In the genomic region with DNA sequence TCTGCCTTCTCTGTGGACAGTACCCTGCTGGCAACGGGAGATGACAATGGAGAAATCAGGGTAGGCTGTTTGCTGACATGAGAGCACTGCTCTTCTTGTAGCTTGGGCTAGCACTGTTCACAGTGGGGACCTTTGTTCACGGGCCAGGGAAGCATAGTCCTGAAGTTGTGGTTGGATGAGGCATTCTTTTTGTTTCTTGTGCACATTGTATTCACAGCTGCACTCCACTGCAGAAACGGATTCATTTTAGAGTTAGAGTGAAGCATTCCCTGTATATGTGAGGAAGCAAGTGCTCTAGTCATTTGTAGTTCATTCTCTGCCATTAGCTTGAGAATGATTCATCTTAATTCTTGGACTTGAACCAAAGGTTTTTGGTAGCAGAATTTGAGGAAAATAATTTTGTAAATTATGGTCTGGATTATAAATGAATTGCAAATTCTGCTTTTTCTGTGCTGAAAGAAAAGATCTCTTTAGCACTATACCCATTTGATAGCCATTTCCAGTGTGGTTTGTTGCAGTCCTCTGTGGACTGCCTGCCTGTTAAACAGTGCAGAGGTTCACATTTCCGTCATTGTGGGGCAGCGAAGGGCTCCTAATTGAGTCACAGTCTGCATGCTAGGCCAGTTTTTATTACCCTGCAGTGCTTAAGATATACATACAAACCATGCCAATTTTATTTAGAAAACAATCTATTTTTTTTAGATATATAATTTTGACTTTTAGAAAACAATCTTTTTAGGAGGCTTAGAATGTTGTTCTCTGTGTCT, we compare ENCODE assay signal across 8 cellular contexts.
DNase-seq lines count a peak whose midpoint lies in the region; FAIRE-seq and TF ChIP-seq lines count a peak whose summit lies in the region.

No MANE protein-coding gene starts in this region.

- no peaks in the 10 kb centered on the region for H3K9me3 ChIP-seq in neural progenitor cell (ENCODE audit: low read depth)

- H3K27ac ChIP-seq in neural progenitor cell: no peak overlapping the region

- no peak overlapping the region for H3K9ac ChIP-seq in neural progenitor cell

- H3K4me1 Mint-ChIP-seq in neural progenitor cell: peaks cover 6% of the 10 kb centered on the region

- in situ Hi-C loops in ACHN (cut with HindIII; ENCODE audit: low pct_ligation_motif_present, low pct_unique_long_range_greater_than_20kb, low sequenced_read_pairs): no loop called here

- H3K27me3 Mint-ChIP-seq in neural progenitor cell (ENCODE audit: insufficient read depth, low read depth): no peaks in the 10 kb centered on the region

- no peak overlapping the region for H3K4me3 Mint-ChIP-seq in neural progenitor cell

- H3K79me2 ChIP-seq in neural progenitor cell (ENCODE audit: low read depth): no peaks in the 10 kb centered on the region

- CTCF ChIA-PET in HEK293T (lab: Yijun Ruan, JAX): no interaction called here

- DNase-seq in ACHN (peak; percentile 78), GF-D8 (lab: John Stamatoyannopoulos, UW) (peak; percentile 2), HEK293T (ENCODE audit: extremely low spot score) (peak; percentile 40), M059J (ENCODE audit: low read depth) (peak; percentile 64), epidermal melanocyte (ENCODE audit: insufficient read length, low spot score) (peak; percentile 29), neural progenitor cell (ENCODE audit: low spot score) (peak; percentile 66), HPDE6-E6E7 (ENCODE audit: extremely low spot score) (no peak)

- H3K9me3 Mint-ChIP-seq in neural progenitor cell: no peaks in the 10 kb centered on the region

- H2AFZ ChIP-seq in neural progenitor cell (replicated peaks): no peak overlapping the region

- H3K36me3 Mint-ChIP-seq in neural progenitor cell: peaks cover 14% of the 10 kb centered on the region

- H3K4me3 ChIP-seq in neural progenitor cell: no peak overlapping the region

- POLR2A ChIA-PET in HEK293T (lab: Yijun Ruan, JAX): no interaction called here

- H3K4me2 ChIP-seq in neural progenitor cell: no peak overlapping the region

- H3K36me3 ChIP-seq in neural progenitor cell: peaks cover 12% of the 10 kb centered on the region

- TF ChIP-seq CTCF in neural progenitor cell (IDR thresholded peaks at IDR 0.05): peak; percentile 70

- no peaks in the 10 kb centered on the region for H3K27me3 ChIP-seq in neural progenitor cell

- no peaks in the 10 kb centered on the region for H3K4me1 ChIP-seq in neural progenitor cell

- peak; percentile 50 for FAIRE-seq in TTC549 (lab: Jason Lieb, UNC)

- H3K27ac Mint-ChIP-seq in neural progenitor cell: peak overlapping the region; percentile 34

- H3F3A ChIP-seq in neural progenitor cell (ENCODE audit: low read depth): peaks cover 4% of the 10 kb centered on the region

- no peaks in the 10 kb centered on the region for H4K20me1 ChIP-seq in neural progenitor cell (ENCODE audit: low read depth)

TF ChIP-seq in HEK293T, 16 proteins besides CTCF, POLR2A, EP300 and RAD21:
- no peak for TF ChIP-seq ZNF384 (IDR thresholded peaks at IDR 0.05)
- no peak for TF ChIP-seq BHLHE40 (IDR thresholded peaks at IDR 0.05; ENCODE audit: borderline replicate concordance)
- TF ChIP-seq, protein P1, sequence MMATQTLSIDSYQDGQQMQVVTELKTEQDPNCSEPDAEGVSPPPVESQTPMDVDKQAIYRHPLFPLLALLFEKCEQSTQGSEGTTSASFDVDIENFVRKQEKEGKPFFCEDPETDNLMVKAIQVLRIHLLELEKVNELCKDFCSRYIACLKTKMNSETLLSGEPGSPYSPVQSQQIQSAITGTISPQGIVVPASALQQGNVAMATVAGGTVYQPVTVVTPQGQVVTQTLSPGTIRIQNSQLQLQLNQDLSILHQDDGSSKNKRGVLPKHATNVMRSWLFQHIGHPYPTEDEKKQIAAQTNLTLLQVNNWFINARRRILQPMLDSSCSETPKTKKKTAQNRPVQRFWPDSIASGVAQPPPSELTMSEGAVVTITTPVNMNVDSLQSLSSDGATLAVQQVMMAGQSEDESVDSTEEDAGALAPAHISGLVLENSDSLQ (IDR thresholded peaks at IDR 0.05): no peak
- TF ChIP-seq FOXK2 (IDR thresholded peaks at IDR 0.05): no peak
- no peak for TF ChIP-seq FOXM1 (IDR thresholded peaks at IDR 0.05; ENCODE audit: borderline replicate concordance)
